Comparison of ENCODE assay signal across 14 cellular contexts in the genomic region with DNA sequence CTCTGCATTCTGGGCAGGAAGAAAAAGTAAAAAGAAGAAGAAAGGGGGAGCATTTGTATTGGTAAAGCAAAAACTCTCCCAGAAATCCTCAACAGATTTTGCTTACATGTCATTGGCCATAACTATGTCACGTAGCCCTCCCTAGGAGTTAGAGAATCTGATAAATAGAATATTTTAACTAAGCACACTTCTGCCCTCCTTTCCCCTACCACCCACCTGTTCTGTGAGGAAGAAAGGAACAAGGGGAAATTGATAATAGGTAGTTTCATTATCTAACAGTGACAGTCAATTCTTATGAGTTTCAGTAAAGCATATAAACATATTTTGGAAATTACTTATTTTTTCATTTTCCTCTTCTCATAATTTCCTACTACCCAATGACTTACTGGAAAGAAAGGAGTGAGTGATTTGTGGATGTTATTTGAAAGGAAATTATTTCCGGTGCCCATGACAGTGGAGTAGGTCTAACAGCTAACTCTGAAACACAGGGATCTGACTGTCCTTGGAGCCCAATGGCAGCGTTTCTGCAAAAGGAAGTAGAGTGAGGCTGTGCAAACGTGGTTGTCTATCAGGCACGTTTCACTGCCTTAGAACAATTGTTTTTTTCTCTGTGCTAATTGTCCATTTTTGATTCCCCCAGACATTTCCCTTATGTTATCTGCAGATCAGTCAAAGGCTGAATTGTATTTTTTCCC.
"Had no signal": no experiment of that assay in that cellular context is flagged by ENCODE, and none has a peak within 500 bp of the region (broad histone marks: within the 10 kb centered on the region; RNA-seq: fewer than 3 reads in every experiment).

No MANE protein-coding gene starts in this region.

- ATAC-seq: left colon had no signal

- H3K4me3 Mint-ChIP-seq: mesothelial cell of epicardium, nephron progenitor cell had no signal

- H3K36me3 ChIP-seq: adrenal gland, cardiac muscle cell, esophagus muscularis mucosa, right atrium auricular region, thyroid gland, WERI-Rb-1 had no signal

- H3K27me3 ChIP-seq: adrenal gland, cardiac muscle cell, esophagus muscularis mucosa, right atrium auricular region, thyroid gland had no signal

- DNase-seq: activated CD4-positive, alpha-beta T cell treated with anti-CD3 and anti-CD28 coated beads, Interleukin-2, amount 50 U/mL, for 1 hour; activated effector memory CD4-positive, alpha-beta T cell treated with anti-CD3 and anti-CD28 coated beads, Interleukin-2, amount 50 U/mL, for 16 hours; adrenal gland; left colon; nephron progenitor cell; occipital lobe; SIG-M5; thyroid gland; WERI-Rb-1 had no signal

- H3K4me3 ChIP-seq: adrenal gland, cardiac muscle cell, esophagus muscularis mucosa, lung, right atrium auricular region, thyroid gland had no signal

- H3K4me1 ChIP-seq: adrenal gland, right atrium auricular region, thyroid gland had no signal

- H3K27ac ChIP-seq: adrenal gland, cardiac muscle cell, esophagus muscularis mucosa, right atrium auricular region, thyroid gland, WERI-Rb-1 had no signal

- H3K9me3 ChIP-seq: adrenal gland, esophagus muscularis mucosa, right atrium auricular region, thyroid gland had no signal

- H3K27ac Mint-ChIP-seq: mesothelial cell of epicardium, nephron progenitor cell had no signal
